ENCODE assay signal across 33 cellular contexts in the genomic region with DNA sequence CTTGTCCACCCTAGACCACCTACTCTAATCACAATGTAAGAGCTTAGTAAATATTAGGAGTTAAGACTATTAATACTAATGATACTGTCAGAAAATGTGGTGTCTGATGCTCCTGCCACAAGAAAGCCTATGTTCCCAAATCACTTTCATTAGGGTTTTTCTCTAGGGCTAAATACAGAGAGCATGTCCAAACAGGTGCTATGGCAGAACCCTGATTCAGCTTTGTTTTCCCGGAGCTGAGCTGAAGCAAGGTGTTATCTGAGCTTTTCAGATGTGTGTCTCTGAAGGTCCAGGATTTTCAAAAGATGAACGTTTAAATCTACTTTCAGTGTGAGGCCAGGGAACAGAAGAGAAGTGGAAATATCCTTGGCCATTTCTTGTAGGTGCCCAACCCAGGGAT. TPM values are rescaled to one million over a fixed set of nuclear protein-coding genes. Genes with fewer than 3 reads are reported as not detected.
"Had no signal": no experiment of that assay in that cellular context is flagged by ENCODE, and none has a peak within 500 bp of the region (broad histone marks: within the 10 kb centered on the region; RNA-seq: fewer than 3 reads in every experiment).

No MANE protein-coding gene starts in this region.

- H3K36me3 Mint-ChIP-seq: brain, T-cell had no signal

- DNase-seq: activated CD4-positive, alpha-beta memory T cell treated with anti-CD3 and anti-CD28 coated beads, Interleukin-2, amount 10 ng/mL, durations not matched to agents 7 days and 5 days; activated CD4-positive, alpha-beta T cell treated with anti-CD3 and anti-CD28 coated beads for 36 hours; activated CD4-positive, alpha-beta T cell treated with anti-CD3 and anti-CD28 coated beads, Interleukin-2, amount 50 U/mL, for 1 hour; activated gamma-delta T cell; activated naive CD4-positive, alpha-beta T cell treated with anti-CD3 and anti-CD28 coated beads for 36 hours; activated T-cell treated with anti-CD3 and anti-CD28 coated beads for 4 hours; activated T-cell treated with anti-CD3 and anti-CD28 coated beads, Interleukin-2, amount 50 U/mL, for 48 hours; amygdala; cerebellar nuclear complex; Karpas-422; NCI-H1105 treated with DMSO at 0.1 percent for 48 hours; NCI-H1436 treated with DMSO at 0.1 percent for 48 hours; NCI-H1930; NCI-H2107; NCI-H2227 treated with DMSO at 0.1 percent for 48 hours; NCI-H446 treated with DMSO at 0.1 percent for 48 hours; NCI-H524 treated with DMSO at 0.1 percent for 48 hours; NCI-H748 treated with DMSO at 0.1 percent for 48 hours; T-cell; T-helper 2 cell; T1000; WERI-Rb-1 had no signal

- H3K27ac Mint-ChIP-seq: activated CD4-positive, alpha-beta memory T cell treated with anti-CD3 and anti-CD28 coated beads, Interleukin-2, amount 10 ng/mL, durations not matched to agents 7 days and 5 days; activated CD4-positive, alpha-beta T cell treated with anti-CD3 and anti-CD28 coated beads for 36 hours; activated naive CD4-positive, alpha-beta T cell treated with anti-CD3 and anti-CD28 coated beads for 36 hours; activated naive CD8-positive, alpha-beta T cell; activated T-helper 17 cell treated with anti-CD3 and anti-CD28 coated beads, Interleukin-2, amount 50 U/mL, for 72 hours; T-cell had no signal

- H3K36me3 ChIP-seq: cardiac muscle cell, WERI-Rb-1 had no signal

- H3K27me3 Mint-ChIP-seq: activated CD4-positive, alpha-beta T cell treated with anti-CD3 and anti-CD28 coated beads for 36 hours had no signal

- H3K4me1 Mint-ChIP-seq: activated T-helper 17 cell treated with anti-CD3 and anti-CD28 coated beads, Interleukin-2, amount 50 U/mL, for 72 hours had no signal

- H3K4me3 ChIP-seq: cardiac muscle cell, K562, SK-N-MC had no signal

- ATAC-seq: activated CD4-positive, alpha-beta T cell treated with anti-CD3 and anti-CD28 coated beads for 36 hours; activated T-helper 17 cell treated with anti-CD3 and anti-CD28 coated beads, Interleukin-2, amount 50 U/mL, for 72 hours; K562; Right ventricle myocardium inferior; T-cell had no signal

- H3K27ac ChIP-seq: cardiac muscle cell, SK-N-MC, WERI-Rb-1 had no signal

- H3K4me3 Mint-ChIP-seq: activated CD4-positive, alpha-beta memory T cell treated with anti-CD3 and anti-CD28 coated beads, Interleukin-2, amount 10 ng/mL, durations not matched to agents 7 days and 5 days; activated CD4-positive, alpha-beta T cell treated with anti-CD3 and anti-CD28 coated beads for 36 hours; activated naive CD4-positive, alpha-beta T cell treated with anti-CD3 and anti-CD28 coated beads for 36 hours; activated naive CD8-positive, alpha-beta T cell; activated T-helper 17 cell treated with anti-CD3 and anti-CD28 coated beads, Interleukin-2, amount 50 U/mL, for 72 hours; brain; T-cell had no signal

- H3K27me3 ChIP-seq: cardiac muscle cell had no signal

- H3K9me3 Mint-ChIP-seq: activated CD4-positive, alpha-beta memory T cell treated with anti-CD3 and anti-CD28 coated beads, Interleukin-2, amount 10 ng/mL, durations not matched to agents 7 days and 5 days; activated naive CD4-positive, alpha-beta T cell treated with anti-CD3 and anti-CD28 coated beads for 36 hours; activated T-helper 17 cell treated with anti-CD3 and anti-CD28 coated beads, Interleukin-2, amount 50 U/mL, for 72 hours had no signal

RNA-seq across cellular contexts. Expression of a gene that starts 40.6 kb away (rescaled TPM):
- total RNA-seq: activated CD4-positive, alpha-beta memory T cell treated with anti-CD3 and anti-CD28 coated beads, Interleukin-2, amount 10 ng/mL, durations not matched to agents 7 days and 5 days; activated CD4-positive, alpha-beta T cell treated with anti-CD3 and anti-CD28 coated beads for 36 hours; activated CD8-positive, alpha-beta memory T cell treated with anti-CD3 and anti-CD28 coated beads for 36 hours; activated naive CD4-positive, alpha-beta T cell treated with anti-CD3 and anti-CD28 coated beads for 36 hours; activated T-helper 17 cell treated with anti-CD3 and anti-CD28 coated beads, Interleukin-2, amount 50 U/mL, for 72 hours; astrocyte; K562; OCI-LY7; RPMI7951 had no signal
- polyA plus RNA-seq: cardiac muscle cell, K562 had no signal
